9 cellular contexts compared by ENCODE assay signal in genomic region chr12:12441051-12441807, GRCh38.
DNase-seq lines count a peak whose midpoint lies in the region; ATAC-seq and TF ChIP-seq lines count a peak whose summit lies in the region.
"Had no signal": no experiment of that assay in that cellular context is flagged by ENCODE, and none has a peak within 500 bp of the region (broad histone marks: within the 10 kb centered on the region; RNA-seq: fewer than 3 reads in every experiment).

No MANE protein-coding gene starts in this region.

- peak overlapping the region; percentile 55 for H3K4me2 ChIP-seq in BLaER1
- H3K4me2 ChIP-seq in OCI-LY7 (ENCODE audit: low read length) = no peak overlapping the region

- no peak for DNase-seq in activated T-helper 1 cell treated with anti-CD3 and anti-CD28 coated beads, Interleukin-12 subunit alpha, Interleukin-12 subunit beta, Interleukin-2, Interleukin-4 antibody, amounts not matched to agents 30 ng/mL and 10 ng/mL and 1 ng/mL, durations not matched to agents 14 hours and 24 hours and 36 hours (ENCODE audit: low spot score)
- DNase-seq in HUDEP-2 (lab: John Stamatoyannopoulos, UW; ENCODE audit: unreplicated experiment in 76 of 76) = no peak
- no peak for DNase-seq in NCI-H226
- no peak for DNase-seq in OCI-LY7 (ENCODE audit: low spot score)

- no peaks in the 10 kb centered on the region for H4K20me1 ChIP-seq in BLaER1
- no peaks in the 10 kb centered on the region for H4K20me1 ChIP-seq in OCI-LY7 (ENCODE audit: insufficient read depth, low read length)

- H3K36me3 ChIP-seq in BLaER1 = peaks cover 17% of the 10 kb centered on the region
- H3K36me3 ChIP-seq in muscle layer of duodenum (ENCODE audit: control insufficient read depth in 1 of 2, insufficient read depth in 2 of 2, low read length in 2 of 2) = peaks cover 0 to 5% of the 10 kb centered on the region in 2 donors
- peaks cover 8% of the 10 kb centered on the region for H3K36me3 ChIP-seq in OCI-LY7 (ENCODE audit: insufficient read depth, low read length)

- H3K9me2 ChIP-seq in OCI-LY7 (ENCODE audit: insufficient read depth, low read length) = no peaks in the 10 kb centered on the region

- H3K4me1 Mint-ChIP-seq in IgD-negative memory B cell = peaks cover 2 to 12% (median 12%) of the 10 kb centered on the region in 3 donors
- H3K4me1 Mint-ChIP-seq in activated T-helper 1 cell treated with anti-CD3 and anti-CD28 coated beads, Interleukin-12 subunit alpha, Interleukin-12 subunit beta, Interleukin-2, Interleukin-4 antibody, amounts not matched to agents 30 ng/mL and 10 ng/mL and 1 ng/mL, durations not matched to agents 14 hours and 24 hours and 36 hours (ENCODE audit: low read depth) = peaks cover 68% of the 10 kb centered on the region

- TF ChIP-seq CTCF in OCI-LY7 (conservative IDR thresholded peaks at IDR 0.05; ENCODE audit: low read length) = no peak

- BruUV-seq in OCI-LY7 (replicated peaks; lab: Mats Ljungman, UMichigan) = no TSS peak

- H3K27me3 ChIP-seq in BLaER1 (no peaks in the 10 kb centered on the region), muscle layer of duodenum (ENCODE audit: low read depth, low read length) (no peaks in the 10 kb centered on the region)

- H3K9me3 ChIP-seq in BLaER1 = peaks cover 10% of the 10 kb centered on the region
- no peaks in the 10 kb centered on the region for H3K9me3 ChIP-seq in muscle layer of duodenum (ENCODE audit: control insufficient read depth in 1 of 2, low read length in 2 of 2)
- H3K9me3 ChIP-seq in OCI-LY7 (ENCODE audit: low read length) = no peaks in the 10 kb centered on the region

- no peaks in the 10 kb centered on the region for H3K27me3 Mint-ChIP-seq in IgD-negative memory B cell
- no peaks in the 10 kb centered on the region for H3K27me3 Mint-ChIP-seq in activated T-helper 1 cell treated with anti-CD3 and anti-CD28 coated beads, Interleukin-12 subunit alpha, Interleukin-12 subunit beta, Interleukin-2, Interleukin-4 antibody, amounts not matched to agents 30 ng/mL and 10 ng/mL and 1 ng/mL, durations not matched to agents 14 hours and 24 hours and 36 hours (ENCODE audit: insufficient read depth)

- H3K27ac ChIP-seq in BLaER1 (peak overlapping the region; percentile 5; the same call in 1 of the 2 replicates), muscle layer of duodenum (ENCODE audit: low read length) (peak overlapping the region; percentile 41), OCI-LY7 (ENCODE audit: low read depth, low read length, poor library complexity, severe bottlenecking) (no peak overlapping the region)

- H3K4me3 Mint-ChIP-seq in IgD-negative memory B cell = no peak overlapping the region
- peak overlapping the region; percentile 54 for H3K4me3 Mint-ChIP-seq in activated T-helper 1 cell treated with anti-CD3 and anti-CD28 coated beads, Interleukin-12 subunit alpha, Interleukin-12 subunit beta, Interleukin-2, Interleukin-4 antibody, amounts not matched to agents 30 ng/mL and 10 ng/mL and 1 ng/mL, durations not matched to agents 14 hours and 24 hours and 36 hours

- H3K4me3 ChIP-seq in BLaER1 (no peak overlapping the region), muscle layer of duodenum (ENCODE audit: low read depth in 1 of 2, low read length in 2 of 2) (no peak overlapping the region), OCI-LY7 (ENCODE audit: low read depth, low read length, poor library complexity, severe bottlenecking) (no peak overlapping the region)

- H3K27ac Mint-ChIP-seq in IgD-negative memory B cell = peak overlapping the region in 2 of 3 donors; percentile 86 to 97
- H3K27ac Mint-ChIP-seq in activated T-helper 1 cell treated with anti-CD3 and anti-CD28 coated beads, Interleukin-12 subunit alpha, Interleukin-12 subunit beta, Interleukin-2, Interleukin-4 antibody, amounts not matched to agents 30 ng/mL and 10 ng/mL and 1 ng/mL, durations not matched to agents 14 hours and 24 hours and 36 hours = peak overlapping the region; percentile 95

- no peaks in the 10 kb centered on the region for H3K79me2 ChIP-seq in OCI-LY7 (ENCODE audit: insufficient read depth, low read depth, low read length)

- peaks cover 0 to 4% (median 0%) of the 10 kb centered on the region in 3 donors for H3K9me3 Mint-ChIP-seq in IgD-negative memory B cell
- peaks cover 10% of the 10 kb centered on the region for H3K9me3 Mint-ChIP-seq in activated T-helper 1 cell treated with anti-CD3 and anti-CD28 coated beads, Interleukin-12 subunit alpha, Interleukin-12 subunit beta, Interleukin-2, Interleukin-4 antibody, amounts not matched to agents 30 ng/mL and 10 ng/mL and 1 ng/mL, durations not matched to agents 14 hours and 24 hours and 36 hours

- H3K36me3 Mint-ChIP-seq in IgD-negative memory B cell = peaks cover 15% of the 10 kb centered on the region
- H3K36me3 Mint-ChIP-seq in activated T-helper 1 cell treated with anti-CD3 and anti-CD28 coated beads, Interleukin-12 subunit alpha, Interleukin-12 subunit beta, Interleukin-2, Interleukin-4 antibody, amounts not matched to agents 30 ng/mL and 10 ng/mL and 1 ng/mL, durations not matched to agents 14 hours and 24 hours and 36 hours (ENCODE audit: low read depth) = peaks cover 25% of the 10 kb centered on the region

- intact Hi-C loops in activated T-helper 1 cell treated with anti-CD3 and anti-CD28 coated beads, Interleukin-12 subunit alpha, Interleukin-12 subunit beta, Interleukin-2, Interleukin-4 antibody, amounts not matched to agents 30 ng/mL and 10 ng/mL and 1 ng/mL, durations not matched to agents 14 hours and 24 hours and 36 hours (cut with micrococcal nuclease) = no loop called here
- intact Hi-C loops in OCI-LY7 (cut with micrococcal nuclease; ENCODE audit: unreplicated experiment) = no loop called here

- ATAC-seq in HG03097 (IDR thresholded peaks at IDR 0.05; ENCODE audit: low FRiP score, unreplicated experiment) = no peak
- ATAC-seq: HCT116 had no signal

- no peak overlapping the region for H2AFZ ChIP-seq in OCI-LY7 (ENCODE audit: low read length)

- POLR2A ChIA-PET in OCI-LY7 (lab: Charles Lee) = interaction anchor here (0.6 to 1.0 kb wide), 2 partner anchors 14 to 1173 kb away, joined by 3 to 6 read pairs; no protein-coding TSS in a partner anchor

- H3K4me1 ChIP-seq in BLaER1 (peaks cover 29% of the 10 kb centered on the region), muscle layer of duodenum (ENCODE audit: control insufficient read depth in 1 of 2, insufficient read depth in 2 of 2, low read length in 2 of 2) (peaks cover 0 to 15% of the 10 kb centered on the region in 2 donors), OCI-LY7 (ENCODE audit: insufficient read depth, low read length, poor library complexity, severe bottlenecking) (no peaks in the 10 kb centered on the region)

- no peak overlapping the region for H3K9ac ChIP-seq in BLaER1

- CTCF ChIA-PET in OCI-LY7 (lab: Charles Lee; ENCODE audit: unreplicated experiment) = no interaction called here
